Comparison of ENCODE assay signal across 1 cellular context in genomic region chr5:148910216-148910615, GRCh38.
TF ChIP-seq lines count a peak whose summit lies in the region.

No MANE protein-coding gene starts in this region.

TF ChIP-seq in HepG2, 621 proteins besides CTCF, POLR2A, EP300 and RAD21 (continued from another document):
- TF ChIP-seq PAXIP1 (CRISPR knock-in tag; conservative IDR thresholded peaks at IDR 0.05) (no peak), RBM39 (IDR thresholded peaks at IDR 0.05; ENCODE audit: low read depth, low read length, poor library complexity, severe bottlenecking) (no peak), HHEX (CRISPR knock-in tag; IDR thresholded peaks at IDR 0.05) (no peak), ZBTB7B (CRISPR knock-in tag; IDR thresholded peaks at IDR 0.05) (no peak), KLF13 (CRISPR knock-in tag; IDR thresholded peaks at IDR 0.05) (no peak)
- TF ChIP-seq, protein P1, sequence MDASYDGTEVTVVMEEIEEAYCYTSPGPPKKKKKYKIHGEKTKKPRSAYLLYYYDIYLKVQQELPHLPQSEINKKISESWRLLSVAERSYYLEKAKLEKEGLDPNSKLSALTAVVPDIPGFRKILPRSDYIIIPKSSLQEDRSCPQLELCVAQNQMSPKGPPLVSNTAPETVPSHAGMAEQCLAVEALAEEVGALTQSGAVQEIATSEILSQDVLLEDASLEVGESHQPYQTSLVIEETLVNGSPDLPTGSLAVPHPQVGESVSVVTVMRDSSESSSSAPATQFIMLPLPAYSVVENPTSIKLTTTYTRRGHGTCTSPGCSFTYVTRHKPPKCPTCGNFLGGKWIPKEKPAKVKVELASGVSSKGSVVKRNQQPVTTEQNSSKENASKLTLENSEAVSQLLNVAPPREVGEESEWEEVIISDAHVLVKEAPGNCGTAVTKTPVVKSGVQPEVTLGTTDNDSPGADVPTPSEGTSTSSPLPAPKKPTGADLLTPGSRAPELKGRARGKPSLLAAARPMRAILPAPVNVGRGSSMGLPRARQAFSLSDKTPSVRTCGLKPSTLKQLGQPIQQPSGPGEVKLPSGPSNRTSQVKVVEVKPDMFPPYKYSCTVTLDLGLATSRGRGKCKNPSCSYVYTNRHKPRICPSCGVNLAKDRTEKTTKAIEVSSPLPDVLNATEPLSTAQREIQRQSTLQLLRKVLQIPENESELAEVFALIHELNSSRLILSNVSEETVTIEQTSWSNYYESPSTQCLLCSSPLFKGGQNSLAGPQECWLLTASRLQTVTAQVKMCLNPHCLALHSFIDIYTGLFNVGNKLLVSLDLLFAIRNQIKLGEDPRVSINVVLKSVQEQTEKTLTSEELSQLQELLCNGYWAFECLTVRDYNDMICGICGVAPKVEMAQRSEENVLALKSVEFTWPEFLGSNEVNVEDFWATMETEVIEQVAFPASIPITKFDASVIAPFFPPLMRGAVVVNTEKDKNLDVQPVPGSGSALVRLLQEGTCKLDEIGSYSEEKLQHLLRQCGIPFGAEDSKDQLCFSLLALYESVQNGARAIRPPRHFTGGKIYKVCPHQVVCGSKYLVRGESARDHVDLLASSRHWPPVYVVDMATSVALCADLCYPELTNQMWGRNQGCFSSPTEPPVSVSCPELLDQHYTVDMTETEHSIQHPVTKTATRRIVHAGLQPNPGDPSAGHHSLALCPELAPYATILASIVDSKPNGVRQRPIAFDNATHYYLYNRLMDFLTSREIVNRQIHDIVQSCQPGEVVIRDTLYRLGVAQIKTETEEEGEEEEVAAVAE (CRISPR knock-in tag; IDR thresholded peaks at IDR 0.05; ENCODE audit: borderline replicate concordance) = no peak
- TF ChIP-seq, protein P2, sequence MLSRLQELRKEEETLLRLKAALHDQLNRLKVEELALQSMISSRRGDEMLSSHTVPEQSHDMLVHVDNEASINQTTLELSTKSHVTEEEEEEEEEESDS (CRISPR knock-in tag; IDR thresholded peaks at IDR 0.05; ENCODE audit: borderline replicate concordance) = no peak
- TF ChIP-seq, protein P3, sequence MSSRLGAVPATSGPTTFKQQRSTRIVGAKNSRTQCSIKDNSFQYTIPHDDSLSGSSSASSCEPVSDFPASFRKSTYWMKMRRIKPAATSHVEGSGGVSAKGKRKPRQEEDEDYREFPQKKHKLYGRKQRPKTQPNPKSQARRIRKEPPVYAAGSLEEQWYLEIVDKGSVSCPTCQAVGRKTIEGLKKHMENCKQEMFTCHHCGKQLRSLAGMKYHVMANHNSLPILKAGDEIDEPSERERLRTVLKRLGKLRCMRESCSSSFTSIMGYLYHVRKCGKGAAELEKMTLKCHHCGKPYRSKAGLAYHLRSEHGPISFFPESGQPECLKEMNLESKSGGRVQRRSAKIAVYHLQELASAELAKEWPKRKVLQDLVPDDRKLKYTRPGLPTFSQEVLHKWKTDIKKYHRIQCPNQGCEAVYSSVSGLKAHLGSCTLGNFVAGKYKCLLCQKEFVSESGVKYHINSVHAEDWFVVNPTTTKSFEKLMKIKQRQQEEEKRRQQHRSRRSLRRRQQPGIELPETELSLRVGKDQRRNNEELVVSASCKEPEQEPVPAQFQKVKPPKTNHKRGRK (CRISPR knock-in tag; IDR thresholded peaks at IDR 0.05) = no peak
